30 cellular contexts compared by ENCODE assay signal in the genomic region with DNA sequence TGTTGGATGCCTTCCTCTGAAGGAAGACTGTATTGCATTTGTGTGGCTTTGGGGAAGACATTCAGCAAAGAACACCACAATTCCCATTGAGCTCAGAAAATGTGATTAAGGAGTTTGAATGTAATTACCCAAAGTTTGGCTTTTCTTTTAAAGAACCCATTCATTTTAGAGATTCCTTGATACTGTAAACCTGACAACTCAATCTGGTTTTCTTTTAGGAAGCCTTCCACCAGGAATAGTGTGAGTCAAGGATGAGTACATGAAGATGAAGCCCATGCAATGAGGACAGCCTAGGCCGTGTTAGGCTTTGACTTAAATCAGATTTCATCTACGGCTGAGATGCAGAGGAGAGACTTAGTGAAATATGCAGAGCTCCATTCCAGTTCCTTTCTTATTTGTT.
A peak's percentile ranks its signal among the peaks of the same experiment; 100 is the strongest.
DNase-seq lines count a peak whose midpoint lies in the region; ATAC-seq, FAIRE-seq and TF ChIP-seq lines count a peak whose summit lies in the region.
"Had no signal": no experiment of that assay in that cellular context is flagged by ENCODE, and none has a peak within 500 bp of the region (broad histone marks: within the 10 kb centered on the region; RNA-seq: fewer than 3 reads in every experiment).

No MANE protein-coding gene starts in this region.

- DNase-seq in heart right ventricle (no peak), left ventricle myocardium superior (no peak), adipocyte (ENCODE audit: low read depth) (peak; percentile 40), left lung (no peak), urothelium cell line (ENCODE audit: low spot score) (no peak), gastrocnemius medialis (no peak), HAP-1 (ENCODE audit: low spot score in 2 of 2) (no peak), cortex of kidney (lab: John Stamatoyannopoulos, UW) (no peak)
- DNase-seq: activated CD4-positive, CD25-positive, alpha-beta regulatory T cell; activated effector memory CD4-positive, alpha-beta T cell treated with anti-CD3 and anti-CD28 coated beads, Interleukin-2, amount 50 U/mL, for 16 hours; activated T-cell treated with anti-CD3 and anti-CD28 coated beads, Interleukin-2, amount 50 U/mL, for 24 hours; CD8-positive, alpha-beta T cell; colonic mucosa; effector memory CD4-positive, alpha-beta T cell; hypothalamus; mesendoderm; MM.1S; NCI-H2029; NCI-H524 treated with DMSO at 0.1 percent for 48 hours; NK-92 treated with Interleukin-12 subunit alpha and Interleukin-12 subunit beta, amount 100 ng/mL, for 24 hours; right cardiac atrium; stimulated activated CD4-positive, alpha-beta T cell treated with anti-CD3 and anti-CD28 coated beads, Interleukin-1b, Interleukin-23, amount 100 ng/mL, for 48 hours; stimulated activated naive CD4-positive, alpha-beta T cell treated with Interleukin-2 at 50 U/mL for 16 hours; testis had no signal

- intact Hi-C loops in heart right ventricle (cut with DNase I) (loop anchor here in 3 of 10 donors (5.0 to 10.0 kb wide), 3 partner anchors 79 to 267 kb away; partner anchors contain the start of gene TBX2 (in 2 of the 3)), left ventricle myocardium superior (cut with micrococcal nuclease) (no loop called here), left lung (cut with DNase I) (no loop called here), gastrocnemius medialis (cut with DNase I; ENCODE audit: low total_unique reads) (no loop called here)

- WGBS in heart right ventricle, 2 donors: 77 to 90% methylated on average over 2 of the region's 2 CpGs

- H3K9ac ChIP-seq in adipocyte (ENCODE audit: low read length): peak overlapping the region; percentile 28

- H3K27me3 ChIP-seq in heart right ventricle (no peaks in the 10 kb centered on the region), adipocyte (replicated peaks; ENCODE audit: control insufficient read depth, insufficient read depth, low read length) (no peaks in the 10 kb centered on the region), left lung (no peaks in the 10 kb centered on the region), gastrocnemius medialis (no peaks in the 10 kb centered on the region), HAP-1 (ENCODE audit: low read depth) (no peaks in the 10 kb centered on the region)
- H3K27me3 ChIP-seq: cardiac muscle cell, colonic mucosa, testis had no signal

- H3K4me1 ChIP-seq in heart right ventricle (peaks cover 0 to 31% (median 22%) of the 10 kb centered on the region in 9 donors), adipocyte (ENCODE audit: control insufficient read depth, insufficient read depth, low read length) (peaks cover 20% of the 10 kb centered on the region), left lung (peaks cover 6 to 33% of the 10 kb centered on the region in 2 donors), gastrocnemius medialis (peaks cover 0 to 7% of the 10 kb centered on the region in 2 donors), HAP-1 (no peaks in the 10 kb centered on the region)
- H3K4me1 ChIP-seq: colonic mucosa, testis had no signal

- in situ Hi-C loops in gastrocnemius medialis (cut with MboI; ENCODE audit: low sequenced_read_pairs in 4 of 4): no loop called here
- in situ Hi-C loops in HAP-1 (cut with MboI; ENCODE audit: low sequenced_read_pairs): no loop called here

- H3K36me3 ChIP-seq in heart right ventricle (no peaks in the 10 kb centered on the region), adipocyte (ENCODE audit: control insufficient read depth, insufficient read depth, low read length, severe bottlenecking) (no peaks in the 10 kb centered on the region), left lung (no peaks in the 10 kb centered on the region), gastrocnemius medialis (no peaks in the 10 kb centered on the region), HAP-1 (replicated peaks) (no peaks in the 10 kb centered on the region)
- H3K36me3 ChIP-seq: cardiac muscle cell, colonic mucosa had no signal

- ATAC-seq in heart right ventricle (no peak), left ventricle myocardium superior (no peak), left lung (no peak), gastrocnemius medialis (no peak)
- ATAC-seq: CD8-positive, alpha-beta T cell had no signal

- TF ChIP-seq POLR2A in gastrocnemius medialis (IDR thresholded peaks at IDR 0.05): no peak

- H3K27ac ChIP-seq in heart right ventricle: peak overlapping the region in 6 of 10 donors; percentile 29 to 61 (median 56)
- H3K27ac ChIP-seq in left lung: peak overlapping the region; percentile 65 to 67
- no peak overlapping the region for H3K27ac ChIP-seq in gastrocnemius medialis
- H3K27ac ChIP-seq: cardiac muscle cell, colonic mucosa, epithelial cell of prostate, testis had no signal

- H3K4me3 ChIP-seq in heart right ventricle (no peak overlapping the region), adipocyte (ENCODE audit: low read length) (peak overlapping the region; percentile 64), left lung (no peak overlapping the region), gastrocnemius medialis (no peak overlapping the region), HAP-1 (no peak overlapping the region)
- H3K4me3 ChIP-seq: cardiac muscle cell, colonic mucosa, smooth muscle cell, testis had no signal

- H3K9me3 ChIP-seq in heart right ventricle (no peaks in the 10 kb centered on the region), adipocyte (ENCODE audit: control insufficient read depth, low read length) (no peaks in the 10 kb centered on the region), left lung (no peaks in the 10 kb centered on the region), gastrocnemius medialis (no peaks in the 10 kb centered on the region), HAP-1 (no peaks in the 10 kb centered on the region)
- H3K9me3 ChIP-seq: colonic mucosa, testis had no signal

- TF ChIP-seq CTCF in heart right ventricle (IDR thresholded peaks at IDR 0.05) (no peak), left lung (IDR thresholded peaks at IDR 0.05) (no peak), gastrocnemius medialis (IDR thresholded peaks at IDR 0.05 in 4 of 5, conservative IDR thresholded peaks at IDR 0.05 in 1 of 5) (no peak)

- peak; percentile 32 for FAIRE-seq in urothelium cell line (lab: Jason Lieb, UNC)
- FAIRE-seq: astrocyte, frontal cortex, GM12892 had no signal

Comparison
In these comparisons a context has a peak if more than half of its experiments do, and no peak if none do; other contexts are left out.
1. H3K27ac ChIP-seq: peak in heart right ventricle (6 of 10) and left lung (2 of 2); none in gastrocnemius medialis (0 of 4).